In the genomic region with DNA sequence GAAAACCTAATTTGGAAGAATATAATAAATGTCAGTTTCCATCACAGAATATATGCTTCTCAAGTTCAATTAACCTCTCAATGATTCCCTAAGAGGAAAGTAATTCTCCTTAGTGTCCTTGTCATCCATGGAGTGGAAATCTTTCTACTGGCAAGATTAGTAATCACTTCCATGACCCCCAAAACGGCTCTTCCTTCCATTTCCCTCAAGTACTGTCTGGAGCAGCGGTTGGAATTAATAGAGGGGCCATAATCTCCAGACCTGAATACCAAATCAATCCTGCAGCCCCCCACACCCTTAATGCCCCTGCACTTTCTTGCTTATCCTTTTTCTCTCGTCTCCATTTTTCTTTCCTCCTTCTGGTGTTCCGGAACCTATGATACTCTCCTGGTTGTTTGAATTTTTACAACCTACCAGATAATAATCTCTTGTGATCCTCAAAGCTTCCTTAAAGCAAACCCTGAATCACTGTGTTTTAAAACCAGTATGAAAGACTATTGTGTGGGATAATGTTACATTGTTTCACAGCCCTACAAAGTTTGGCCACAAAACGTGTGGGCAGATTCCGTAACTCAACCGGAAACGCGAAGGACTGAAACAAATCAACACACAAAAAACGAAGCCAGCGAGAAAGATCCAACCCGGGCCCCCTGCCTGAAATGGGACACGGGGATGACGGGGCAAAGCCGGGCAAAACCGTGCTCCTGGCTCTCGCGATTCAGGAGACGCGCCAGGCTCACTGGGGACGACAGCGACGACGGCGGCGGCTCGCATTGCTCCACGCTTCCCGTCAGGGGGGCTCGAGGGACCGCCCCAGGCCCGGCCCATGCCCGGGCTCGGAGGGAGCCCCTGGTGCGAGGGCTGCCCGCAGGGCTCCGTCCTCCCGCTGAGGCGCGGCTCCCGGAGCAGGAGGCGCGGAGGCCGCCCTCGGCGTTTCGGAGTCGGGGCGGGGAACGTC, we compare ENCODE assay signal across 8 cellular contexts. TPM values are rescaled to one million over a fixed set of nuclear protein-coding genes. Genes with fewer than 3 reads are reported as not detected.
DNase-seq lines count a peak whose midpoint lies in the region; ATAC-seq and TF ChIP-seq lines count a peak whose summit lies in the region.
"Not testable (repeated sequence)": the region's sequence is repeated elsewhere in the genome, so short reads cannot be mapped to it uniquely, and the experiment has no call there.

No MANE protein-coding gene starts in this region.

- not testable (repeated sequence) for H3K79me2 ChIP-seq in DOHH2 (ENCODE audit: control insufficient read depth, low read length)

- not testable (repeated sequence) for H3K36me3 Mint-ChIP-seq in nephron progenitor cell (ENCODE audit: low read depth)

- H3K4me3 Mint-ChIP-seq in nephron progenitor cell: peak overlapping the region; percentile 90

- H3K4me1 ChIP-seq in DOHH2 (ENCODE audit: control insufficient read depth, low read length); HUES64 (ENCODE audit: insufficient read depth, low read length): not testable (repeated sequence)

- not testable (repeated sequence) for H3K27me3 ChIP-seq in DOHH2 (ENCODE audit: control insufficient read depth, low read length); HUES64 (ENCODE audit: insufficient read depth, low read length)

- H3K9me2 ChIP-seq in DOHH2 (replicated peaks; ENCODE audit: control insufficient read depth, low read length): not testable (repeated sequence)

- H3K27ac ChIP-seq in DOHH2 (ENCODE audit: low read depth, low read length): not testable (repeated sequence)
- H3K27ac ChIP-seq in HUES64 (ENCODE audit: low read depth, low read length): peak overlapping the region; percentile 67; the same call in 1 of the 2 replicates

- not testable (repeated sequence) for H3K9me3 ChIP-seq in DOHH2 (ENCODE audit: control insufficient read depth, insufficient read depth, low read length); HUES64 (ENCODE audit: insufficient read depth, low read depth, low read length)

- DNase-seq in T-helper 1 cell: peak; percentile 13 to 28 (median 17)
- DNase-seq in activated naive CD8-positive, alpha-beta T cell treated with anti-CD3 and anti-CD28 coated beads, Interleukin-2, amount 50 U/mL, for 16 hours (ENCODE audit: low read depth, low spot score): peak; percentile 16
- peak; percentile 57 for DNase-seq in glomerular visceral epithelial cell (ENCODE audit: extremely low spot score)
- peak; percentile 75 for DNase-seq in nephron progenitor cell
- DNase-seq in stimulated activated naive CD4-positive, alpha-beta T cell (lab: John Stamatoyannopoulos, UW): peak; percentile 4 to 43 (median 30)

- peak overlapping the region; percentile 80 for H3K9ac ChIP-seq in HUES64 (ENCODE audit: low read depth, low read length)

- not testable (repeated sequence) for TF ChIP-seq CTCF in DOHH2 (IDR thresholded peaks at IDR 0.05; ENCODE audit: low read depth, low read length, poor library complexity, severe bottlenecking); nephron progenitor cell (IDR thresholded peaks at IDR 0.05)

- not testable (repeated sequence) for H3K9me3 Mint-ChIP-seq in nephron progenitor cell

- peak overlapping the region; percentile 74 for H3K27ac Mint-ChIP-seq in nephron progenitor cell

- not testable (repeated sequence) for H3F3A ChIP-seq in DOHH2 (ENCODE audit: control insufficient read depth, insufficient read depth)

- peaks cover 26% of the 10 kb centered on the region for H3K4me1 Mint-ChIP-seq in nephron progenitor cell

- not testable (repeated sequence) for H4K20me1 ChIP-seq in DOHH2 (ENCODE audit: control insufficient read depth, insufficient read depth, low read depth, low read length)

- peak; percentile 51 for ATAC-seq in GM21786 (IDR thresholded peaks at IDR 0.05; ENCODE audit: unreplicated experiment)

- whole genome bisulfite sequencing in HUES64: 31% methylated on average over 50 of the region's 50 CpGs

- H3K36me3 ChIP-seq in DOHH2 (ENCODE audit: control insufficient read depth, low read length); HUES64 (ENCODE audit: insufficient read depth, low read length): not testable (repeated sequence)

- H3K4me2 ChIP-seq in DOHH2 (ENCODE audit: low read length): peak overlapping the region; percentile 75

- H3K27me3 Mint-ChIP-seq in nephron progenitor cell (ENCODE audit: low read depth, poor library complexity): peaks cover 22% of the 10 kb centered on the region

- H3K4me3 ChIP-seq in DOHH2 (ENCODE audit: low read length) (peak overlapping the region; percentile 77), HUES64 (ENCODE audit: low read length) (peak overlapping the region; percentile 77)

RNA-seq across cellular contexts. Expression of a gene that starts 1.0 kb away (rescaled TPM):
- polyA plus RNA-seq in HUES64 (2013, experiment 1 of 2): 0.75 TPM
- 0.76 TPM for polyA plus RNA-seq in HUES64 (2013, experiment 2 of 2)

RNA-seq across cellular contexts. Expression of a gene that starts 14.3 kb away (rescaled TPM):
- polyA plus RNA-seq in HUES64 (2013, experiment 1 of 2): 16.1 TPM
- polyA plus RNA-seq in HUES64 (2013, experiment 2 of 2): 20.3 TPM

Comparison
In these comparisons a context has a peak if more than half of its experiments do, and no peak if none do; other contexts are left out.
1. DNase-seq: peak in every context shown above with its lines; median percentile 75 in nephron progenitor cell; 57 in glomerular visceral epithelial cell; 30 in stimulated activated naive CD4-positive, alpha-beta T cell; 17 in T-helper 1 cell; 16 in activated naive CD8-positive, alpha-beta T cell treated with anti-CD3 and anti-CD28 coated beads, Interleukin-2, amount 50 U/mL, for 16 hours.